ENCODE assay signal across 15 cellular contexts in the genomic region with DNA sequence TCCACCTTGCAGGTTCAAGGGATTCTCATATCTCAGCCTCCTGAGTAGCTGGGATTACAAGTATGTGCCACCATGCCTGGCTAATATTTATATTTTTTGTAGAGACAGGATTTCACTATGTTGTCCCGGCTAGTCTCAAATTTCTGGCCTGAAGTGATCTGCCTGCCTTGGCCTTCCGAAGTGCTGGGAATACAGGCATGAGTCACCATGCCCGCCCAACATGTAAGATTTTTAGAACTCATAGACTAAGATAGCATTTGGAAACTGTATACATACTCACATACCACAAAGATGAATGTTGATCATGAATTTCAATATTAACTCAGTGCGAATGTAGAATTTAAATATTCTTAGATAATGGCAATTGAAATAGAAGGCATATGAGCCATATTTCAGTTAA.
"Had no signal": no experiment of that assay in that cellular context is flagged by ENCODE, and none has a peak within 500 bp of the region (broad histone marks: within the 10 kb centered on the region; RNA-seq: fewer than 3 reads in every experiment).

No MANE protein-coding gene starts in this region.

- H3K36me3 Mint-ChIP-seq: immature natural killer cell, T-cell had no signal

- H3K27ac ChIP-seq: skin epidermis, tibial nerve, uterus had no signal

- ATAC-seq: activated CD8-positive, alpha-beta T cell treated with anti-CD3 and anti-CD28 coated beads, Interleukin-2, amount 10 ng/mL, durations not matched to agents 7 days and 5 days; activated T-cell treated with anti-CD3 and anti-CD28 coated beads, Interleukin-2, amount 50 U/mL, for 72 hours; left ventricle myocardium superior; T-cell had no signal

- H3K27me3 Mint-ChIP-seq: activated CD4-positive, alpha-beta T cell treated with anti-CD3 and anti-CD28 coated beads, Interleukin-2, amount 10 ng/mL, durations not matched to agents 24 days and 14 days; progenitor cell of endocrine pancreas; stimulated activated naive CD8-positive, alpha-beta T cell treated with anti-CD3 and anti-CD28 coated beads, Interleukin-15, Interleukin-2, amounts not matched to agents 100 ng/mL and 50 ng/mL, for 24 hours; T-cell had no signal

- DNase-seq: activated CD4-positive, alpha-beta T cell treated with anti-CD3 and anti-CD28 coated beads, Interleukin-2, amount 10 ng/mL, durations not matched to agents 24 days and 14 days; activated CD8-positive, alpha-beta T cell treated with anti-CD3 and anti-CD28 coated beads, Interleukin-2, amount 10 ng/mL, durations not matched to agents 7 days and 5 days; activated effector memory CD4-positive, alpha-beta T cell treated with anti-CD3 and anti-CD28 coated beads, Interleukin-2, amount 50 U/mL, for 16 hours; activated naive CD4-positive, alpha-beta T cell treated with anti-CD3 and anti-CD28 coated beads, Interleukin-2, amount 50 U/mL, for 16 hours; activated T-cell treated with anti-CD3 and anti-CD28 coated beads, Interleukin-2, amount 50 U/mL, for 72 hours; caudate nucleus; erythroblast; immature natural killer cell; left ventricle myocardium superior; T-cell; uterus had no signal

- H3K36me3 ChIP-seq: tibial nerve, uterus had no signal

- H3K4me1 ChIP-seq: uterus had no signal

- H3K9me3 Mint-ChIP-seq: activated CD4-positive, alpha-beta T cell treated with anti-CD3 and anti-CD28 coated beads, Interleukin-2, amount 10 ng/mL, durations not matched to agents 24 days and 14 days; activated T-cell treated with anti-CD3 and anti-CD28 coated beads, Interleukin-2, amount 50 U/mL, for 72 hours; stimulated activated naive CD8-positive, alpha-beta T cell treated with anti-CD3 and anti-CD28 coated beads, Interleukin-15, Interleukin-2, amounts not matched to agents 100 ng/mL and 50 ng/mL, for 24 hours had no signal

- H3K27me3 ChIP-seq: tibial nerve, uterus had no signal

- H3K4me1 Mint-ChIP-seq: activated CD4-positive, alpha-beta T cell treated with anti-CD3 and anti-CD28 coated beads, Interleukin-2, amount 10 ng/mL, durations not matched to agents 24 days and 14 days; immature natural killer cell; T-cell had no signal

- H3K4me3 ChIP-seq: skin epidermis, tibial nerve, uterus had no signal

- H3K4me3 Mint-ChIP-seq: activated CD4-positive, alpha-beta T cell treated with anti-CD3 and anti-CD28 coated beads, Interleukin-2, amount 10 ng/mL, durations not matched to agents 24 days and 14 days; activated CD8-positive, alpha-beta T cell treated with anti-CD3 and anti-CD28 coated beads, Interleukin-2, amount 10 ng/mL, durations not matched to agents 7 days and 5 days; activated T-cell treated with anti-CD3 and anti-CD28 coated beads, Interleukin-2, amount 50 U/mL, for 72 hours; immature natural killer cell; stimulated activated naive CD8-positive, alpha-beta T cell treated with anti-CD3 and anti-CD28 coated beads, Interleukin-15, Interleukin-2, amounts not matched to agents 100 ng/mL and 50 ng/mL, for 24 hours; T-cell had no signal

- H3K27ac Mint-ChIP-seq: activated CD4-positive, alpha-beta T cell treated with anti-CD3 and anti-CD28 coated beads, Interleukin-2, amount 10 ng/mL, durations not matched to agents 24 days and 14 days; activated CD8-positive, alpha-beta T cell treated with anti-CD3 and anti-CD28 coated beads, Interleukin-2, amount 10 ng/mL, durations not matched to agents 7 days and 5 days; activated T-cell treated with anti-CD3 and anti-CD28 coated beads, Interleukin-2, amount 50 U/mL, for 72 hours; immature natural killer cell; progenitor cell of endocrine pancreas; stimulated activated naive CD8-positive, alpha-beta T cell treated with anti-CD3 and anti-CD28 coated beads, Interleukin-15, Interleukin-2, amounts not matched to agents 100 ng/mL and 50 ng/mL, for 24 hours; T-cell had no signal

- H3K9me3 ChIP-seq: uterus had no signal
